8 cellular contexts compared by ENCODE assay signal in the genomic region with DNA sequence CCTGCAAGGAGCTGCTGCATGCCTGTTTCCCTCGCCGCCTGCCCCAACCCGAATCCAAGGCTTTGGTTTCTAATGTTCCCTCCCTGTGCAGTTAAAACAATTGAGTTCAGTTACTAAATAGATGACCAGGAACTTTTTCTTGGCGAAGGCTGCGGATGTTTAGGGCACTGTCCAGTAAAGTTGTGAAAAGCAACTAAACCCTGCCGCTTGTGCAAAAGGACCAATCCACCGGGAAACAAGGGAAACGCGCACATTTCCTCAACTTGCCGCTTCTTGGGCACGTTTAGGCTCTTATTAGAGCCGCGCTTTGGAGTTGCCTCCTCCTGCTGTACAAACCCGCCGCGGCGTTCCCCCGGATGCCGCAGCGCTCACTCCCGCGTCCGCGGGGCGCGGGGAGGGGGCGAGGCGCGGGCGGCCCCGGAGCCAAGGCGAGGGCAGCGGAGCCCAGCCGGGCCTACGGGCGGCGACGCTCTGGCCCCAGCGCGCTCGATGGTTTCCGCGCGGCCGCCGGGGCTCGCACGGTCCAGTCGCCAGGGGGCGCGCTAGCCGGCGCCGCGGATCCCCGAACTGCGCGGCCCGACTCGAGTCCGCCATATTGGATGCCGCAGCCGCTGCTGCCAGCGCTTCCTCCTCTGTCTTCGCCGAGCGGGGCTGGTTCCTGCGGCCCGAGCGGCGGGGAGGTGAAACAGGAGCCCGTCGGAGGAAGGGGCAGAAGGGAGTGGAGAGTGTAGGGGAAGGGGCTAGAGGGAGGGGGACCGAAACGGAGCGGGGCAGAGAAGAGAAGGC. TPM values are rescaled to one million over a fixed set of nuclear protein-coding genes. Genes with fewer than 3 reads are reported as not detected.
A peak's percentile ranks its signal among the peaks of the same experiment; 100 is the strongest.
DNase-seq lines count a peak whose midpoint lies in the region; ATAC-seq, FAIRE-seq and TF ChIP-seq lines count a peak whose summit lies in the region.

SCAF8 (plus strand) TSS at position 593 of the 786 bp plus-strand sequence. CDS start 485 bp downstream, outside the sequence.

- peaks cover 4% of the 10 kb centered on the region for H3K36me3 Mint-ChIP-seq in CD4-positive, CD25-positive, alpha-beta regulatory T cell
- peaks cover 14% of the 10 kb centered on the region for H3K36me3 Mint-ChIP-seq in activated CD8-positive, alpha-beta T cell treated with anti-CD3 and anti-CD28 coated beads for 36 hours (ENCODE audit: low read depth)

- intact Hi-C loops in activated CD8-positive, alpha-beta T cell treated with anti-CD3 and anti-CD28 coated beads for 36 hours (cut with micrococcal nuclease), result loop anchor here (2.0 to 5.0 kb wide), 3 partner anchors 39 to 72 kb away; no protein-coding TSS in a partner anchor

- H3K4me3 ChIP-seq in CD4-positive, CD25-positive, alpha-beta regulatory T cell (ENCODE audit: low read depth, low read length), result peak within 1 kb of the TSS; percentile 85
- peak within 1 kb of the TSS; percentile 81 for H3K4me3 ChIP-seq in lung

- peaks cover 9% of the 10 kb centered on the region for H3K27me3 Mint-ChIP-seq in CD4-positive, CD25-positive, alpha-beta regulatory T cell
- H3K27me3 Mint-ChIP-seq in activated CD8-positive, alpha-beta T cell treated with anti-CD3 and anti-CD28 coated beads for 36 hours, result no peaks in the 10 kb centered on the region

- no peaks in the 10 kb centered on the region for H3K36me3 ChIP-seq in CD4-positive, CD25-positive, alpha-beta regulatory T cell (ENCODE audit: control insufficient read depth, insufficient read depth, low read length)
- peaks cover 0 to 3% of the 10 kb centered on the region in 2 donors for H3K36me3 ChIP-seq in lung (ENCODE audit: control insufficient read depth in 2 of 2, insufficient read depth in 2 of 2, low read length in 2 of 2)

- peak; percentile 79 for TF ChIP-seq CTCF in activated CD8-positive, alpha-beta T cell treated with anti-CD3 and anti-CD28 coated beads for 36 hours (IDR thresholded peaks at IDR 0.05)
- peak; percentile 70 for TF ChIP-seq CTCF in lung (IDR thresholded peaks at IDR 0.05; ENCODE audit: control extremely low read depth, extremely low read depth)

- CTCF ChIA-PET in activated CD8-positive, alpha-beta T cell treated with anti-CD3 and anti-CD28 coated beads for 36 hours (lab: Charles Lee), result interaction anchor here (1.0 to 1.7 kb wide), 4 partner anchors 32 to 73 kb away, joined by 3 to 8 read pairs (median 6); no protein-coding TSS in a partner anchor

- no peaks in the 10 kb centered on the region for H3K9me3 Mint-ChIP-seq in CD4-positive, CD25-positive, alpha-beta regulatory T cell
- no peaks in the 10 kb centered on the region for H3K9me3 Mint-ChIP-seq in activated CD8-positive, alpha-beta T cell treated with anti-CD3 and anti-CD28 coated beads for 36 hours

- no peak for FAIRE-seq in GM19239 (lab: Jason Lieb, UNC)

- WGBS in lung, 2 donors, result 0% methylated on average over 67 to 76 of the region's 76 CpGs

- H3K4me1 ChIP-seq in CD4-positive, CD25-positive, alpha-beta regulatory T cell (ENCODE audit: control insufficient read depth, insufficient read depth, low read length, poor library complexity, severe bottlenecking), result peaks cover 41% of the 10 kb centered on the region
- peaks cover 8 to 13% of the 10 kb centered on the region in 2 donors for H3K4me1 ChIP-seq in lung (ENCODE audit: control insufficient read depth in 2 of 2, insufficient read depth in 2 of 2, low read length in 2 of 2)

- POLR2A ChIA-PET in activated CD8-positive, alpha-beta T cell treated with anti-CD3 and anti-CD28 coated beads for 36 hours (lab: Charles Lee), result no interaction called here

- peak within 1 kb of the TSS; percentile 91 to 94 (median 92) for H3K4me3 Mint-ChIP-seq in CD4-positive, CD25-positive, alpha-beta regulatory T cell
- H3K4me3 Mint-ChIP-seq in activated CD8-positive, alpha-beta T cell treated with anti-CD3 and anti-CD28 coated beads for 36 hours, result peak within 1 kb of the TSS; percentile 83

- no peaks in the 10 kb centered on the region for H3K27me3 ChIP-seq in CD4-positive, CD25-positive, alpha-beta regulatory T cell (ENCODE audit: control insufficient read depth, insufficient read depth, low read length)
- H3K27me3 ChIP-seq in lung (ENCODE audit: control insufficient read depth, insufficient read depth), result no peaks in the 10 kb centered on the region

- no peaks in the 10 kb centered on the region for H3K9me3 ChIP-seq in CD4-positive, CD25-positive, alpha-beta regulatory T cell (ENCODE audit: control insufficient read depth in 2 of 2, low read length in 2 of 2)
- H3K9me3 ChIP-seq in lung (ENCODE audit: control insufficient read depth in 2 of 2, insufficient read depth in 1 of 2, low read length in 1 of 2), result no peaks in the 10 kb centered on the region

- peak; percentile 75 to 77 for ATAC-seq in CD4-positive, CD25-positive, alpha-beta regulatory T cell (ENCODE audit: low read depth in 2 of 2)
- peak; percentile 76 for ATAC-seq in HG03442 (IDR thresholded peaks at IDR 0.05; ENCODE audit: unreplicated experiment)
- peak; percentile 74 for ATAC-seq in activated CD8-positive, alpha-beta T cell treated with anti-CD3 and anti-CD28 coated beads for 36 hours
- ATAC-seq in lung (ENCODE audit: insufficient read depth, low FRiP score), result peak; percentile 86

- H3K27ac Mint-ChIP-seq in CD4-positive, CD25-positive, alpha-beta regulatory T cell, result peak within 1 kb of the TSS; percentile 94 to 98 (median 98)
- H3K27ac Mint-ChIP-seq in activated CD8-positive, alpha-beta T cell treated with anti-CD3 and anti-CD28 coated beads for 36 hours, result peak within 1 kb of the TSS; percentile 88

- peaks cover 20 to 48% (median 31%) of the 10 kb centered on the region in 4 donors for H3K4me1 Mint-ChIP-seq in CD4-positive, CD25-positive, alpha-beta regulatory T cell
- H3K4me1 Mint-ChIP-seq in activated CD8-positive, alpha-beta T cell treated with anti-CD3 and anti-CD28 coated beads for 36 hours (ENCODE audit: low read depth), result peaks cover 38% of the 10 kb centered on the region

- DNase-seq in CD4-positive, CD25-positive, alpha-beta regulatory T cell, result peak; percentile 76 to 90 (median 87)
- DNase-seq in GM19239 (ENCODE audit: insufficient read length, low spot score) (peak; percentile 80), NCI-H748 treated with DMSO at 0.1 percent for 48 hours (lab: John Stamatoyannopoulos, UW) (peak; percentile 70), ecto neural progenitor cell (ENCODE audit: low spot score) (peak; percentile 91), lung (ENCODE audit: low spot score) (peak; percentile 75)
- peak; percentile 80 for DNase-seq in activated CD8-positive, alpha-beta T cell treated with anti-CD3 and anti-CD28 coated beads for 36 hours
- peak; percentile 71 to 83 (median 75) for DNase-seq in stimulated activated CD4-positive, alpha-beta T cell treated with anti-CD3 and anti-CD28 coated beads, TNF-alpha, amount 100 ng/mL, for 4 hours (ENCODE audit: low read depth in 3 of 3)

- peak within 1 kb of the TSS; percentile 96 for H3K27ac ChIP-seq in CD4-positive, CD25-positive, alpha-beta regulatory T cell (ENCODE audit: insufficient read depth, low read length, poor library complexity, severe bottlenecking)
- peak within 1 kb of the TSS; percentile 100 for H3K27ac ChIP-seq in lung (ENCODE audit: low read depth in 1 of 2, low read length in 1 of 2)

RNA-seq across cellular contexts. Expression of gene SCAF8, which starts in this region (rescaled TPM):
- 72.0 TPM for total RNA-seq in CD4-positive, CD25-positive, alpha-beta regulatory T cell
- polyA plus RNA-seq in CD4-positive, CD25-positive, alpha-beta regulatory T cell, result 10 to 100 TPM; 13.7 to 16.0 (median 14.8) TPM
- 10 to 100 TPM; 31.3 to 32.9 TPM for total RNA-seq in activated CD8-positive, alpha-beta T cell treated with anti-CD3 and anti-CD28 coated beads for 36 hours
- 10 to 100 TPM; 34.5 to 71.9 TPM for total RNA-seq in lung
- polyA plus RNA-seq in lung, result 10 to 100 TPM; 11.2 to 12.6 TPM

Comparison
In these comparisons a context has a peak if more than half of its experiments do, and no peak if none do; other contexts are left out.
1. Peak in every context shown above with its lines: DNase-seq, ATAC-seq, H3K4me3 ChIP-seq and H3K27ac ChIP-seq.